ENCODE assay signal across 13 cellular contexts in the genomic region with DNA sequence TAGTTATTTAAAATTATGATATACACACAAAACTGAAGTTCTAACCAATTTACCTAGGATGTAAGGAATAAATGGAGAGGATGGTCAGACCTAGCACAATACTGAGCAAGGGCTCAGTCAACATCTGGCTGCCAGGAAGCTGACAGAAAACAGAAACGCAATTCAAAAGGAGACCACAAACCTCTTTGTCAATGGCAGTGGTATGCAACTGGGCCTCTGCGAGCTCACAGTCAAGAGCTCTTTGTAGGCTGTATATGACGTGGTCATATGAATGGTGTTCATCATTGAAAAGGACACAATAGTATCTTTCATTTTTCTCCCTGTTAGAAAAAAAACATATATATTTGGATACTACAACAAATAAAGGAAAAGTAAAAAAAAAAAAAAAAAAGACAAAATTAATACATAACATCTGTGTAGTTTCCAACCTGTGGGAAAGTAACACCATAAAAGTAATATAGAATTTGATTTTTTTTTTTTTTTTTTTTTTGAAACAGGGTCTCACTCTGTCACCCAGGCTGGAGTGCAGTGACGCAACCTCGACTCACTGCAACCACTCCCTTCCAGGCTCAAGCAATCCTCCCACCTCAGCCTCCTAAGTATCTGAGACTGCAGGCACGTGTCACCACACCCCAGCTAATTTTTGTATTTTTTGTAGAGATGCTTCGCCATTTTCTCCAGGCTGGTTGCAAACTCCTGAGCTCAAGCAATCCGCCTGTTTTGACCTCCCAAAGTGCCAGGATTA. TPM values are rescaled to one million over a fixed set of nuclear protein-coding genes. Genes with fewer than 3 reads are reported as not detected.
DNase-seq lines count a peak whose midpoint lies in the region; ATAC-seq and TF ChIP-seq lines count a peak whose summit lies in the region.
"Had no signal": no experiment of that assay in that cellular context is flagged by ENCODE, and none has a peak within 500 bp of the region (broad histone marks: within the 10 kb centered on the region; RNA-seq: fewer than 3 reads in every experiment).

No MANE protein-coding gene starts in this region.

- 0 out of 2 replicates have a peak overlapping the region, but pooled peaks have one; percentile 13 for H3K27ac ChIP-seq in GM23248
- no peak overlapping the region for H3K27ac ChIP-seq in hepatocyte
- no peak overlapping the region for H3K27ac ChIP-seq in A673 (ENCODE audit: low read depth, low read length, poor library complexity, severe bottlenecking)
- H3K27ac ChIP-seq: skin epidermis had no signal

- no peaks in the 10 kb centered on the region for H3K27me3 Mint-ChIP-seq in activated T-cell treated with anti-CD3 and anti-CD28 coated beads, Interleukin-2, amount 50 U/mL, for 72 hours (ENCODE audit: low read depth)
- H3K27me3 Mint-ChIP-seq: stimulated activated naive B cell treated with anti-CD40 and anti-IgM and Interleukin-4, amounts not matched to agents 10 μg/mL and 1 μg/mL and 100 μg/mL, for 72 hours had no signal

- 82 to 89% methylated on average over 8 of the region's 8 CpGs for WGBS in GM23248 (ENCODE audit: low coverage in 1 of 2, low lambda C conversion rate in 2 of 2, missing lambda C conversion rate in 2 of 2), 2 experiments
- 86% methylated on average over 8 of the region's 8 CpGs for WGBS in hepatocyte (ENCODE audit: low lambda C conversion rate, missing lambda C conversion rate)

- peak overlapping the region in 1 of 2 donors; percentile 47 for H3K4me3 Mint-ChIP-seq in activated T-cell treated with anti-CD3 and anti-CD28 coated beads, Interleukin-2, amount 50 U/mL, for 72 hours
- H3K4me3 Mint-ChIP-seq: stimulated activated naive B cell treated with anti-CD40 and anti-IgM and Interleukin-4, amounts not matched to agents 10 μg/mL and 1 μg/mL and 100 μg/mL, for 72 hours had no signal

- no TSS peak for BruUV-seq in A673 (replicated peaks; lab: Mats Ljungman, UMichigan)

- peaks cover 11% of the 10 kb centered on the region for H3K4me1 Mint-ChIP-seq in activated T-cell treated with anti-CD3 and anti-CD28 coated beads, Interleukin-2, amount 50 U/mL, for 72 hours (ENCODE audit: low read depth)
- H3K4me1 Mint-ChIP-seq: stimulated activated naive B cell treated with anti-CD40 and anti-IgM and Interleukin-4, amounts not matched to agents 10 μg/mL and 1 μg/mL and 100 μg/mL, for 72 hours had no signal

- H3K79me2 ChIP-seq in GM23248 (ENCODE audit: insufficient read depth) (peaks cover 11% of the 10 kb centered on the region; the same call in 1 of the 2 replicates), hepatocyte (no peaks in the 10 kb centered on the region)

- H3F3A ChIP-seq in GM23248 (ENCODE audit: insufficient read depth), result no peaks in the 10 kb centered on the region

- peak overlapping the region; percentile 88 for H3K27ac Mint-ChIP-seq in activated T-cell treated with anti-CD3 and anti-CD28 coated beads, Interleukin-2, amount 50 U/mL, for 72 hours
- H3K27ac Mint-ChIP-seq: stimulated activated naive B cell treated with anti-CD40 and anti-IgM and Interleukin-4, amounts not matched to agents 10 μg/mL and 1 μg/mL and 100 μg/mL, for 72 hours had no signal

- H3K36me3 Mint-ChIP-seq in activated T-cell treated with anti-CD3 and anti-CD28 coated beads, Interleukin-2, amount 50 U/mL, for 72 hours (ENCODE audit: insufficient read depth in 2 of 2), result peaks cover 9 to 19% of the 10 kb centered on the region in 2 donors

- H4K20me1 ChIP-seq in GM23248 (ENCODE audit: insufficient read depth) (no peaks in the 10 kb centered on the region), hepatocyte (ENCODE audit: insufficient read depth, poor library complexity, severe bottlenecking) (no peaks in the 10 kb centered on the region)

- CTCF ChIA-PET in A673 (lab: Charles Lee), result interaction anchor here (0.7 kb wide), 1 partner anchor 206 kb away, joined by 6 read pairs; no protein-coding TSS in a partner anchor

- in situ Hi-C loops in GM23248 (cut with MboI), result no loop called here

- POLR2A ChIA-PET in A673 (lab: Charles Lee; ENCODE audit: low non-redundant PET), result no interaction called here

- H2AFZ ChIP-seq in GM23248, result no peak overlapping the region
- no peak overlapping the region for H2AFZ ChIP-seq in hepatocyte

- TF ChIP-seq CTCF in hepatocyte (IDR thresholded peaks at IDR 0.05; ENCODE audit: poor library complexity) (no peak), A673 (conservative IDR thresholded peaks at IDR 0.05; ENCODE audit: low read depth, low read length) (no peak)

- H3K27me3 ChIP-seq in GM23248 (replicated peaks; ENCODE audit: insufficient read depth) (no peaks in the 10 kb centered on the region), hepatocyte (no peaks in the 10 kb centered on the region), A673 (replicated peaks; ENCODE audit: insufficient read depth, low read depth, low read length, poor library complexity) (no peaks in the 10 kb centered on the region)
- H3K27me3 ChIP-seq: dorsolateral prefrontal cortex had no signal

- no peaks in the 10 kb centered on the region for H3K9me3 Mint-ChIP-seq in activated T-cell treated with anti-CD3 and anti-CD28 coated beads, Interleukin-2, amount 50 U/mL, for 72 hours
- H3K9me3 Mint-ChIP-seq: stimulated activated naive B cell treated with anti-CD40 and anti-IgM and Interleukin-4, amounts not matched to agents 10 μg/mL and 1 μg/mL and 100 μg/mL, for 72 hours had no signal

- H3K4me3 ChIP-seq in GM23248, result no peak overlapping the region
- no peak overlapping the region for H3K4me3 ChIP-seq in hepatocyte
- no peak overlapping the region for H3K4me3 ChIP-seq in A673 (ENCODE audit: low read depth, low read length, poor library complexity, severe bottlenecking)
- H3K4me3 ChIP-seq: skin epidermis had no signal

- ATAC-seq in activated T-cell treated with anti-CD3 and anti-CD28 coated beads, Interleukin-2, amount 50 U/mL, for 72 hours (replicated peaks in 1 of 2), result peak; percentile 98 to 99
- ATAC-seq in HG03432 (IDR thresholded peaks at IDR 0.05; ENCODE audit: unreplicated experiment), result no peak
- ATAC-seq: stimulated activated naive B cell treated with anti-CD40 and anti-IgM and Interleukin-4, amounts not matched to agents 10 μg/mL and 1 μg/mL and 100 μg/mL, for 72 hours had no signal

- intact Hi-C loops in A673 (cut with micrococcal nuclease; ENCODE audit: unreplicated experiment), result no loop called here

- no peaks in the 10 kb centered on the region for H3K4me1 ChIP-seq in GM23248 (ENCODE audit: insufficient read depth)
- H3K4me1 ChIP-seq in hepatocyte (ENCODE audit: insufficient read depth), result no peaks in the 10 kb centered on the region
- H3K4me1 ChIP-seq in A673 (ENCODE audit: insufficient read depth, low read length, poor library complexity, severe bottlenecking), result no peaks in the 10 kb centered on the region

- H3K9me3 ChIP-seq in GM23248 (ENCODE audit: low read depth) (no peaks in the 10 kb centered on the region), hepatocyte (ENCODE audit: low read depth) (no peaks in the 10 kb centered on the region), A673 (ENCODE audit: low read depth, low read length, poor library complexity, severe bottlenecking) (no peaks in the 10 kb centered on the region)

- H3K9ac ChIP-seq in GM23248, result no peak overlapping the region

- H3K36me3 ChIP-seq in GM23248 (ENCODE audit: low read depth) (peaks cover 56% of the 10 kb centered on the region), hepatocyte (replicated peaks; ENCODE audit: insufficient read depth, low read depth) (no peaks in the 10 kb centered on the region), A673 (ENCODE audit: insufficient read depth, low read length, poor library complexity, severe bottlenecking) (peaks cover 44% of the 10 kb centered on the region)

- no peaks in the 10 kb centered on the region for H3K9me2 ChIP-seq in GM23248 (ENCODE audit: insufficient read depth)
- H3K9me2 ChIP-seq in hepatocyte (replicated peaks; ENCODE audit: insufficient read depth), result no peaks in the 10 kb centered on the region

- H3K4me2 ChIP-seq in GM23248 (ENCODE audit: unreplicated experiment), result no peak overlapping the region
- no peak overlapping the region for H3K4me2 ChIP-seq in hepatocyte

- DNase-seq in Daoy (ENCODE audit: low read depth), result peak; percentile 27
- peak; percentile 46 for DNase-seq in GM23248
- DNase-seq in activated T-cell treated with anti-CD3 and anti-CD28 coated beads, Interleukin-2, amount 50 U/mL, for 72 hours, result peak; percentile 44 to 59
- peak; percentile 5 for DNase-seq in hepatocyte (ENCODE audit: low spot score)
- DNase-seq in NCI-H2196 (lab: John Stamatoyannopoulos, UW; ENCODE audit: unreplicated experiment), result no peak
- no peak for DNase-seq in germinal center (ENCODE audit: low spot score)
- DNase-seq in A673 (ENCODE audit: low spot score), result no peak
- DNase-seq: DND-41; NCI-H774; stimulated activated naive B cell treated with anti-CD40 and anti-IgM and Interleukin-4, amounts not matched to agents 10 μg/mL and 1 μg/mL and 100 μg/mL, for 72 hours had no signal

RNA-seq across cellular contexts. Expression of a gene that starts 37.9 kb away (rescaled TPM):
- total RNA-seq in Daoy (2014; rRNA removed; shearing (Covaris generic)), result 24.3 and 24.5 TPM in 2 replicates
- total RNA-seq in GM23248 (2014; rRNA removed; shearing (Covaris generic)), result 26.0 and 33.5 TPM in 2 replicates
- polyA plus RNA-seq in GM23248 (2016; fragmentation: Nextera tagmentation; extraction: Ambion mirVana) (15.3 and 16.2 TPM in 2 replicates), hepatocyte (11.9 and 14.8 TPM in 2 replicates)
- 10 to 100 TPM; 33.1 to 37.5 TPM for total RNA-seq in activated T-cell treated with anti-CD3 and anti-CD28 coated beads, Interleukin-2, amount 50 U/mL, for 72 hours
- total RNA-seq in hepatocyte (31.0 and 32.5 TPM in 2 replicates), A673 (2021) (29.9 and 30.8 TPM in 2 replicates)

Comparison
In these comparisons a context has a peak if more than half of its experiments do, and no peak if none do; other contexts are left out.
1. DNase-seq: peak in Daoy (single experiment), GM23248 (single experiment), activated T-cell treated with anti-CD3 and anti-CD28 coated beads, Interleukin-2, amount 50 U/mL, for 72 hours (2 of 2) and hepatocyte (single experiment); none in NCI-H2196 (single experiment), germinal center (single experiment) and A673 (single experiment).